27 cellular contexts compared by ENCODE assay signal in genomic region chr18:76357174-76357573, GRCh38.
"Had no signal": no experiment of that assay in that cellular context is flagged by ENCODE, and none has a peak within 500 bp of the region (broad histone marks: within the 10 kb centered on the region; RNA-seq: fewer than 3 reads in every experiment).

No MANE protein-coding gene starts in this region.

- H3K9me3 ChIP-seq: gastrocnemius medialis, prostate gland, right atrium auricular region, sigmoid colon, thoracic aorta, upper lobe of left lung had no signal

- H3K4me1 ChIP-seq: gastrocnemius medialis, parathyroid adenoma, prostate gland, right atrium auricular region had no signal

- H3K79me2 ChIP-seq: parathyroid adenoma had no signal

- H2AFZ ChIP-seq: hepatocyte, parathyroid adenoma had no signal

- H3K4me2 ChIP-seq: hepatocyte had no signal

- H3K4me3 ChIP-seq: dorsolateral prefrontal cortex, gastrocnemius medialis, hepatocyte, lung, prostate gland, right atrium auricular region, sigmoid colon, thoracic aorta, tibial nerve, upper lobe of left lung had no signal

- DNase-seq: dorsolateral prefrontal cortex; effector CD8-positive, alpha-beta T cell; endodermal cell; foreskin fibroblast; gastrocnemius medialis; kidney; natural killer cell; sigmoid colon; stimulated activated CD4-positive, alpha-beta T cell treated with anti-CD3 and anti-CD28 coated beads, Interleukin-2, amount 100 ng/mL, for 24 hours; stimulated activated CD4-positive, alpha-beta T cell treated with anti-CD3 and anti-CD28 coated beads, Interleukin-4, amount 100 ng/mL, for 24 hours; stimulated activated naive CD4-positive, alpha-beta T cell treated with Interleukin-2 at 50 U/mL for 16 hours; substantia nigra; upper lobe of left lung had no signal

- H3K9ac ChIP-seq: parathyroid adenoma had no signal

- FAIRE-seq: colon, kidney, urothelium cell line had no signal

- ATAC-seq: esophagus mucosa; gastrocnemius medialis; left lobe of liver; natural killer cell; stimulated activated effector memory CD8-positive, alpha-beta T cell treated with anti-CD3 and anti-CD28 coated beads, Interleukin-12 subunit alpha, Interleukin-12 subunit beta, amount 100 ng/mL, for 72 hours had no signal

- H3K36me3 ChIP-seq: prostate gland had no signal

- H3K27ac ChIP-seq: epithelial cell of prostate, gastrocnemius medialis, hepatocyte, neutrophil, parathyroid adenoma, prostate gland, right atrium auricular region, sigmoid colon, thoracic aorta, upper lobe of left lung had no signal

- H3K27me3 ChIP-seq: dorsolateral prefrontal cortex, gastrocnemius medialis, hepatocyte, neutrophil, right atrium auricular region, sigmoid colon, tibial nerve, upper lobe of left lung had no signal
